1 cellular context compared by ENCODE assay signal in genomic region chr1:1431845-1432565, GRCh38.
TF ChIP-seq lines count a peak whose summit lies in the region.

No MANE protein-coding gene starts in this region.

TF ChIP-seq in HepG2, 621 proteins besides CTCF, POLR2A, EP300 and RAD21 (continued from another document and continues in another):
- TF ChIP-seq LRRFIP1 (CRISPR knock-in tag; conservative IDR thresholded peaks at IDR 0.05) (0 out of 2 replicates have a peak, but pooled peaks have one; percentile 68), RELA (CRISPR knock-in tag; IDR thresholded peaks at IDR 0.05) (0 out of 2 replicates have a peak, but pooled peaks have one; percentile 45), HNF1B (CRISPR knock-in tag; IDR thresholded peaks at IDR 0.05) (peak; percentile 78; the same call in 1 of the 2 replicates), ZNF746 (CRISPR knock-in tag; IDR thresholded peaks at IDR 0.05) (peak; percentile 93), MED13 (CRISPR knock-in tag; IDR thresholded peaks at IDR 0.05) (peak; percentile 56; the same call in 1 of the 2 replicates), ZNF431 (CRISPR knock-in tag; IDR thresholded peaks at IDR 0.05; ENCODE audit: borderline replicate concordance, low read depth) (no peak), SOX5 (CRISPR knock-in tag; IDR thresholded peaks at IDR 0.05; ENCODE audit: borderline replicate concordance) (peak; percentile 71; the same call in 1 of the 2 replicates), ZNF17 (CRISPR knock-in tag; IDR thresholded peaks at IDR 0.05) (no peak), ZFP36L2 (CRISPR knock-in tag; IDR thresholded peaks at IDR 0.05) (no peak), KLF9 (CRISPR knock-in tag; IDR thresholded peaks at IDR 0.05; ENCODE audit: low read depth) (no peak), ZNF296 (CRISPR knock-in tag; conservative IDR thresholded peaks at IDR 0.05) (peak; percentile 97), ZNF879 (CRISPR knock-in tag; IDR thresholded peaks at IDR 0.05) (no peak), ZNF619 (CRISPR knock-in tag; IDR thresholded peaks at IDR 0.05) (peak; percentile 22; the same call in 1 of the 2 replicates), POLR2G (IDR thresholded peaks at IDR 0.05; ENCODE audit: low read depth, low read length) (peak; percentile 96), SRSF4 (IDR thresholded peaks at IDR 0.05; ENCODE audit: low read depth, low read length, poor library complexity, severe bottlenecking) (no peak), ZNF224 (CRISPR knock-in tag; IDR thresholded peaks at IDR 0.05) (no peak), ZNF562 (CRISPR knock-in tag; IDR thresholded peaks at IDR 0.05; ENCODE audit: borderline replicate concordance) (no peak), ZNF180 (CRISPR knock-in tag; IDR thresholded peaks at IDR 0.05; ENCODE audit: borderline replicate concordance, low read depth) (no peak), SSRP1 (CRISPR knock-in tag; IDR thresholded peaks at IDR 0.05) (peak; percentile 50; the same call in 1 of the 2 replicates), ZNF274 (CRISPR knock-in tag; IDR thresholded peaks at IDR 0.05) (peak; percentile 71), ZNF644 (CRISPR knock-in tag; IDR thresholded peaks at IDR 0.05; ENCODE audit: low read depth) (no peak), CHD2 (IDR thresholded peaks at IDR 0.05; ENCODE audit: low read depth, low read length) (no peak), ZBTB39 (CRISPR knock-in tag; IDR thresholded peaks at IDR 0.05) (no peak), AHR (CRISPR knock-in tag; IDR thresholded peaks at IDR 0.05) (peak; percentile 78; the same call in 1 of the 2 replicates), MIXL1 (CRISPR knock-in tag; IDR thresholded peaks at IDR 0.05) (no peak), ZNF3 (CRISPR knock-in tag; IDR thresholded peaks at IDR 0.05) (no peak), DZIP1 (CRISPR knock-in tag; IDR thresholded peaks at IDR 0.05) (0 out of 2 replicates have a peak, but pooled peaks have one; percentile 26), KMT2A (CRISPR knock-in tag; IDR thresholded peaks at IDR 0.05) (no peak), CBX1 (IDR thresholded peaks at IDR 0.05; ENCODE audit: low read depth) (peak; percentile 80), NRL (CRISPR knock-in tag; IDR thresholded peaks at IDR 0.05; ENCODE audit: borderline replicate concordance) (peak; percentile 82; the same call in 1 of the 2 replicates), TP53 (CRISPR knock-in tag; conservative IDR thresholded peaks at IDR 0.05) (0 out of 2 replicates have a peak, but pooled peaks have one; percentile 45), THAP8 (CRISPR knock-in tag; IDR thresholded peaks at IDR 0.05; ENCODE audit: borderline replicate concordance) (no peak), ZNF564 (CRISPR knock-in tag; IDR thresholded peaks at IDR 0.05) (peak; percentile 76; the same call in 1 of the 2 replicates), FOSL2 (CRISPR knock-in tag; IDR thresholded peaks at IDR 0.05) (peak; percentile 63), MAF1 (CRISPR knock-in tag; IDR thresholded peaks at IDR 0.05; ENCODE audit: borderline replicate concordance) (peak; percentile 20; the same call in 1 of the 2 replicates), ZNF138 (CRISPR knock-in tag; IDR thresholded peaks at IDR 0.05; ENCODE audit: low read depth) (no peak), ZNF775 (CRISPR knock-in tag; IDR thresholded peaks at IDR 0.05; ENCODE audit: borderline replicate concordance) (no peak), ZNF839 (CRISPR knock-in tag; IDR thresholded peaks at IDR 0.05; ENCODE audit: borderline replicate concordance) (peak; percentile 55; the same call in 1 of the 2 replicates), TRAFD1 (CRISPR knock-in tag; IDR thresholded peaks at IDR 0.05; ENCODE audit: borderline replicate concordance) (no peak), ADNP (CRISPR knock-in tag; IDR thresholded peaks at IDR 0.05) (no peak), MAFG (CRISPR knock-in tag; IDR thresholded peaks at IDR 0.05) (no peak), ZNF276 (CRISPR knock-in tag; IDR thresholded peaks at IDR 0.05; ENCODE audit: low read depth) (0 out of 2 replicates have a peak, but pooled peaks have one; percentile 60), ZBTB1 (CRISPR knock-in tag; IDR thresholded peaks at IDR 0.05; ENCODE audit: borderline replicate concordance) (no peak), TARDBP (CRISPR knock-in tag; IDR thresholded peaks at IDR 0.05) (peak; percentile 51; the same call in 1 of the 2 replicates), ZNF329 (CRISPR knock-in tag; IDR thresholded peaks at IDR 0.05; ENCODE audit: low read depth) (0 out of 2 replicates have a peak, but pooled peaks have one; percentile 6), CEBPZ (IDR thresholded peaks at IDR 0.05; ENCODE audit: low read length) (no peak), ZFYVE20 (CRISPR knock-in tag; IDR thresholded peaks at IDR 0.05; ENCODE audit: borderline replicate concordance, low read depth) (no peak), ZNF326 (CRISPR knock-in tag; IDR thresholded peaks at IDR 0.05; ENCODE audit: borderline replicate concordance) (peak; percentile 87; the same call in 1 of the 2 replicates)
